ENCODE assay signal across 9 cellular contexts in the genomic region with DNA sequence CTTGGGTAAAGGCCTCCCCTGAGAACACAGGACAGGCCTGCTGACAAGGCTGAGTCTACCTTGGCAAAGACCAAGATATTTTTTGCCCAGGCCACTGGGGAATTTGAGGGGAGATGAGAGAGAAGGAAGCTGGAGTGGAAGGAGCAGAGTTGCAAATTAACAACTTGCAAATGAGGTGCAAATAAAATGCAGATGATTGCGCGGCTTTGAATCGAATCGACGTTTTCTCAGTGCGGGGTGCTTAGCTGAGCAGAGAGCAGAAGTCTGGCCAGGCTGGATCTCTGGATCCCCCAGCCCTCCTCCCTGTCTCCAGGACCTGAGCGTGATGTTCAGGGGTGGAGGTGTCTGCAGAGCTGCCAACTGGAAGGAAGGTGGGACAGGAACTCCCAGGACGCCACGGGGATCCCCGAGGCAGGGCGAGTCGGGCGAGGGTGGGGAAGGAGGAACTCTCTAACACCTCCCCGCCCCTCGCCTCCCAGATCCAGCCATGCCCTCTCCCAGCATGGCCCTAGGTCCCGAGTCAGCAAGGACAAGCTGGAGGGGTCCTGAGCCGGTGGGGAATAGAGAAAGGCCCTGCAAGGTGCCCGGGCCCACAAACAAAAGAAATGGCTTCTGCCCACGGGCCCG. TPM values are rescaled to one million over a fixed set of nuclear protein-coding genes. Genes with fewer than 3 reads are reported as not detected.
DNase-seq lines count a peak whose midpoint lies in the region; ATAC-seq and TF ChIP-seq lines count a peak whose summit lies in the region.
"Had no signal": no experiment of that assay in that cellular context is flagged by ENCODE, and none has a peak within 500 bp of the region (broad histone marks: within the 10 kb centered on the region; RNA-seq: fewer than 3 reads in every experiment).

No MANE protein-coding gene starts in this region.

- H3K27me3 ChIP-seq in Caco-2 (replicated peaks; ENCODE audit: control insufficient read depth, insufficient read depth, low read length) (no peaks in the 10 kb centered on the region), right cardiac atrium (ENCODE audit: control insufficient read depth, insufficient read depth) (no peaks in the 10 kb centered on the region), gastrocnemius medialis (peaks cover 0 to 3% (median 0%) of the 10 kb centered on the region in 3 donors)

- CTCF ChIA-PET in Caco-2 (lab: Charles Lee) = interaction anchor here (0.6 to 1.5 kb wide), 3 partner anchors 39 to 57 kb away, joined by 4 to 9 read pairs (median 5); no protein-coding TSS in a partner anchor
- CTCF ChIA-PET in HEK293 (lab: Yijun Ruan, JAX) = interaction anchor here (3.2 kb wide), 1 partner anchor 57 kb away, joined by 12 read pairs; no protein-coding TSS in a partner anchor
- CTCF ChIA-PET in activated CD4-positive, alpha-beta memory T cell treated with anti-CD3 and anti-CD28 coated beads, Interleukin-2, amount 10 ng/mL, durations not matched to agents 7 days and 5 days (lab: Charles Lee) = interaction anchor here (0.6 to 1.8 kb wide), 8 partner anchors 9 to 257 kb away, joined by 3 to 13 read pairs (median 4); a partner anchor contains a TSS

- peaks cover 5% of the 10 kb centered on the region; the same call in 1 of the 2 replicates for H3K4me1 ChIP-seq in Caco-2
- no peaks in the 10 kb centered on the region for H3K4me1 ChIP-seq in HEK293 (ENCODE audit: control insufficient read depth, insufficient read depth, low read length)
- no peaks in the 10 kb centered on the region for H3K4me1 ChIP-seq in right cardiac atrium (ENCODE audit: control insufficient read depth, insufficient read depth, low read length)
- peaks cover 6 to 8% of the 10 kb centered on the region in 2 donors for H3K4me1 ChIP-seq in gastrocnemius medialis

- DNase-seq in Caco-2 (peak in 1 of 2 experiments; percentile 25), right cardiac atrium (peak in 1 of 3 donors; percentile 68), gastrocnemius medialis (no peak), NAMALWA (ENCODE audit: low spot score) (no peak)
- DNase-seq in activated CD4-positive, alpha-beta memory T cell treated with anti-CD3 and anti-CD28 coated beads, Interleukin-2, amount 10 ng/mL, durations not matched to agents 7 days and 5 days = peak; percentile 22
- no peak for DNase-seq in stimulated activated CD4-positive, alpha-beta T cell treated with anti-CD3 and anti-CD28 coated beads, Interleukin-2, amount 100 ng/mL, for 24 hours

- TF ChIP-seq CTCF in Caco-2 (IDR thresholded peaks at IDR 0.05; ENCODE audit: insufficient read depth in 1 of 2, low read depth in 1 of 2, low read length in 1 of 2, severe bottlenecking in 1 of 2, unreplicated experiment in 1 of 2) (no peak), HEK293 (tag by site-specific recombination; IDR thresholded peaks at IDR 0.05) (no peak), gastrocnemius medialis (IDR thresholded peaks at IDR 0.05 in 4 of 5, conservative IDR thresholded peaks at IDR 0.05 in 1 of 5) (no peak)

- no TSS peak for BruUV-seq in Caco-2 (replicated peaks; lab: Mats Ljungman, UMichigan)

- H3K27me3 Mint-ChIP-seq in Caco-2 (ENCODE audit: insufficient read depth, unreplicated experiment) = peaks cover 15% of the 10 kb centered on the region
- H3K27me3 Mint-ChIP-seq in activated CD4-positive, alpha-beta memory T cell treated with anti-CD3 and anti-CD28 coated beads, Interleukin-2, amount 10 ng/mL, durations not matched to agents 7 days and 5 days = peaks cover 31% of the 10 kb centered on the region

- no peak overlapping the region for H3K27ac Mint-ChIP-seq in Caco-2 (ENCODE audit: unreplicated experiment)
- H3K27ac Mint-ChIP-seq in activated CD4-positive, alpha-beta memory T cell treated with anti-CD3 and anti-CD28 coated beads, Interleukin-2, amount 10 ng/mL, durations not matched to agents 7 days and 5 days = no peak overlapping the region

- 22% methylated on average over 20 of the region's 20 CpGs for WGBS in right cardiac atrium

- H3K9me3 ChIP-seq in Caco-2 = no peaks in the 10 kb centered on the region
- H3K9me3 ChIP-seq in HEK293 (ENCODE audit: control insufficient read depth, insufficient read depth, low read depth, low read length) = no peaks in the 10 kb centered on the region
- H3K9me3 ChIP-seq in right cardiac atrium (ENCODE audit: control insufficient read depth, low read length) = no peaks in the 10 kb centered on the region
- H3K9me3 ChIP-seq in gastrocnemius medialis = no peaks in the 10 kb centered on the region

- H3K4me1 Mint-ChIP-seq in Caco-2 (ENCODE audit: low read depth, unreplicated experiment) = no peaks in the 10 kb centered on the region
- H3K4me1 Mint-ChIP-seq in activated CD4-positive, alpha-beta memory T cell treated with anti-CD3 and anti-CD28 coated beads, Interleukin-2, amount 10 ng/mL, durations not matched to agents 7 days and 5 days = peaks cover 23% of the 10 kb centered on the region

- peak; percentile 22 to 50 for ATAC-seq in right cardiac atrium
- peak; percentile 13 to 31 for ATAC-seq in gastrocnemius medialis
- no peak for ATAC-seq in GM18505 (IDR thresholded peaks at IDR 0.05; ENCODE audit: unreplicated experiment)

- no peaks in the 10 kb centered on the region for H3K36me3 Mint-ChIP-seq in Caco-2 (ENCODE audit: insufficient read depth, unreplicated experiment)
- no peaks in the 10 kb centered on the region for H3K36me3 Mint-ChIP-seq in activated CD4-positive, alpha-beta memory T cell treated with anti-CD3 and anti-CD28 coated beads, Interleukin-2, amount 10 ng/mL, durations not matched to agents 7 days and 5 days (ENCODE audit: low read depth)

- H3K4me3 ChIP-seq in Caco-2 (ENCODE audit: low read depth, low read length) (peak overlapping the region; percentile 65), HEK293 (ENCODE audit: low read depth, low read length) (peak overlapping the region; percentile 52), right cardiac atrium (ENCODE audit: low read length) (peak overlapping the region; percentile 52), gastrocnemius medialis (peak overlapping the region; percentile 56 to 77 (median 66))

- intact Hi-C loops in Caco-2 (cut with micrococcal nuclease; ENCODE audit: unreplicated experiment) = no loop called here
- intact Hi-C loops in right cardiac atrium (cut with DNase I) = loop anchor here in 2 of 4 donors (10.0 kb wide), 1 partner anchor 54 kb away; no protein-coding TSS in a partner anchor
- intact Hi-C loops in gastrocnemius medialis (cut with DNase I; ENCODE audit: low total_unique reads) = loop anchor here (5.0 kb wide), 1 partner anchor 39 kb away; no protein-coding TSS in a partner anchor

- no peak overlapping the region; the same call in 1 of the 2 replicates for H3K27ac ChIP-seq in HEK293 (ENCODE audit: extremely low read depth, low read depth, low read length)
- H3K27ac ChIP-seq in right cardiac atrium (ENCODE audit: low read length) = no peak overlapping the region
- peak overlapping the region; percentile 57 to 69 (median 60) for H3K27ac ChIP-seq in gastrocnemius medialis

- peak overlapping the region; percentile 74 for H3K4me3 Mint-ChIP-seq in Caco-2 (ENCODE audit: unreplicated experiment)
- H3K4me3 Mint-ChIP-seq in activated CD4-positive, alpha-beta memory T cell treated with anti-CD3 and anti-CD28 coated beads, Interleukin-2, amount 10 ng/mL, durations not matched to agents 7 days and 5 days = peak overlapping the region; percentile 69

- H3K9me3 Mint-ChIP-seq in Caco-2 (ENCODE audit: unreplicated experiment) = no peaks in the 10 kb centered on the region
- H3K9me3 Mint-ChIP-seq in activated CD4-positive, alpha-beta memory T cell treated with anti-CD3 and anti-CD28 coated beads, Interleukin-2, amount 10 ng/mL, durations not matched to agents 7 days and 5 days = no peaks in the 10 kb centered on the region

- in situ Hi-C loops in gastrocnemius medialis (cut with MboI; ENCODE audit: low sequenced_read_pairs in 4 of 4) = no loop called here

- no peaks in the 10 kb centered on the region for H3K36me3 ChIP-seq in Caco-2 (ENCODE audit: control insufficient read depth, insufficient read depth, low read length)
- H3K36me3 ChIP-seq in HEK293 (ENCODE audit: control insufficient read depth in 2 of 2, insufficient read depth in 1 of 2, low read length in 2 of 2) = no peaks in the 10 kb centered on the region
- no peaks in the 10 kb centered on the region for H3K36me3 ChIP-seq in gastrocnemius medialis

- TF ChIP-seq POLR2A in gastrocnemius medialis (IDR thresholded peaks at IDR 0.05) = no peak
- TF ChIP-seq POLR2A in GM18505 (IDR thresholded peaks at IDR 0.05; ENCODE audit: borderline replicate concordance, extremely low read depth, insufficient read depth, insufficient read length) = no peak

- POLR2A ChIA-PET in Caco-2 (lab: Charles Lee) = interaction anchor here (0.7 to 1.3 kb wide), 3 partner anchors 30 to 64 kb away, joined by 5 read pairs; a partner anchor contains a TSS
- POLR2A ChIA-PET in HEK293 (lab: Yijun Ruan, JAX) = interaction anchor here (0.5 to 1.7 kb wide), 3 partner anchors 43 to 191 kb away, joined by 3 to 12 read pairs (median 4); a partner anchor contains a TSS
- POLR2A ChIA-PET in activated CD4-positive, alpha-beta memory T cell treated with anti-CD3 and anti-CD28 coated beads, Interleukin-2, amount 10 ng/mL, durations not matched to agents 7 days and 5 days (lab: Charles Lee) = interaction anchor here (1.2 to 3.9 kb wide), 7 partner anchors 8 to 164 kb away, joined by 3 to 23 read pairs (median 4); a partner anchor contains a TSS

TF ChIP-seq in HEK293, 187 proteins besides CTCF, POLR2A, EP300 and RAD21 (continues in another document):
- peak; percentile 93 for TF ChIP-seq ZNF335 (tag by site-specific recombination; conservative IDR thresholded peaks at IDR 0.05)
- TF ChIP-seq ZNF433 (tag by site-specific recombination; IDR thresholded peaks at IDR 0.05; ENCODE audit: low read depth) = no peak
- no peak for TF ChIP-seq ZNF621 (tag by site-specific recombination; IDR thresholded peaks at IDR 0.05)

RNA-seq across cellular contexts. Expression of a gene that starts 0.5 kb away (rescaled TPM):
- total RNA-seq in Caco-2 (2022) (0.88 and 1.00 TPM in 2 replicates), right cardiac atrium (under 1 TPM; 0.17 to 0.45 (median 0.17) TPM), gastrocnemius medialis (under 1 TPM in 2 of 4 donors, not detected in 2; 0.04 to 0.31 TPM)
- 1 to 10 TPM; 3.7 to 4.2 TPM for total RNA-seq in activated CD4-positive, alpha-beta memory T cell treated with anti-CD3 and anti-CD28 coated beads, Interleukin-2, amount 10 ng/mL, durations not matched to agents 7 days and 5 days
- 0.18 TPM for polyA plus RNA-seq in right cardiac atrium

RNA-seq across cellular contexts. Expression of a gene that starts 20.1 kb away (rescaled TPM):
- total RNA-seq in Caco-2 (2022) (not detected in 2 replicates), right cardiac atrium (under 1 TPM in 1 of 4 donors, not detected in 3; 0.14 TPM), gastrocnemius medialis (not detected)
- total RNA-seq in activated CD4-positive, alpha-beta memory T cell treated with anti-CD3 and anti-CD28 coated beads, Interleukin-2, amount 10 ng/mL, durations not matched to agents 7 days and 5 days = not detected
- polyA plus RNA-seq in right cardiac atrium = 0.16 TPM
- total RNA-seq: LHCN-M2 had no signal

RNA-seq across cellular contexts. Expression of a gene that starts 42.8 kb away (rescaled TPM):
- 132 and 146 TPM in 2 replicates for total RNA-seq in Caco-2 (2022)
- total RNA-seq in activated CD4-positive, alpha-beta memory T cell treated with anti-CD3 and anti-CD28 coated beads, Interleukin-2, amount 10 ng/mL, durations not matched to agents 7 days and 5 days = 10 to 100 TPM; 88.5 to 90.6 TPM
- total RNA-seq in right cardiac atrium = 10 to 100 TPM in 1 of 4 donors, 1 to 10 TPM in 3; 4.0 to 11.0 (median 5.3) TPM
- 3.5 TPM for polyA plus RNA-seq in right cardiac atrium
- total RNA-seq in gastrocnemius medialis = 1 to 10 TPM; 1.9 to 9.8 (median 3.6) TPM

Comparison
In these comparisons a context has a peak if more than half of its experiments do, and no peak if none do; other contexts are left out.
1. H3K27ac ChIP-seq: peak in gastrocnemius medialis (4 of 4); none in HEK293 (single experiment) and right cardiac atrium (single experiment).
2. RNA of a gene that starts 42.8 kb away (total RNA-seq): 132 to 146 TPM in Caco-2 and 88.5 to 90.6 TPM in activated CD4-positive, alpha-beta memory T cell treated with anti-CD3 and anti-CD28 coated beads, Interleukin-2, amount 10 ng/mL, durations not matched to agents 7 days and 5 days; 4.0 to 11.0 TPM in right cardiac atrium and 1.9 to 9.8 TPM in gastrocnemius medialis; every median in the first group is over 4 times any median in the second.
3. Peak in every context shown above with its lines, with median percentiles within 50 percentile points of each other: H3K4me3 ChIP-seq.